Comparison of ENCODE assay signal across 8 cellular contexts in genomic region chr20:46119028-46119546, GRCh38. TPM values are rescaled to one million over a fixed set of nuclear protein-coding genes. Genes with fewer than 3 reads are reported as not detected.
DNase-seq lines count a peak whose midpoint lies in the region; ATAC-seq and TF ChIP-seq lines count a peak whose summit lies in the region.

No MANE protein-coding gene starts in this region.

- no peaks in the 10 kb centered on the region for H3K27me3 Mint-ChIP-seq in activated naive CD4-positive, alpha-beta T cell treated with anti-CD3 and anti-CD28 coated beads, Interleukin-2, amount 50 U/mL, for 24 hours

- ATAC-seq in HG03442 (IDR thresholded peaks at IDR 0.05; ENCODE audit: unreplicated experiment) (peak; percentile 24), upper lobe of left lung (ENCODE audit: low FRiP score in 2 of 2) (peak in 1 of 2 donors; percentile 3)

- TF ChIP-seq POLR2A in upper lobe of left lung (IDR thresholded peaks at IDR 0.05) = no peak

- WGBS in upper lobe of left lung, 2 donors = 29 to 36% methylated on average over 2 of the region's 2 CpGs

- TF ChIP-seq EP300 in upper lobe of left lung (IDR thresholded peaks at IDR 0.05) = no peak

- H3K4me3 ChIP-seq in upper lobe of left lung = peak overlapping the region in 3 of 4 donors; percentile 62 to 70 (median 69)

- peaks cover 31 to 44% (median 38%) of the 10 kb centered on the region in 4 donors for H3K4me1 ChIP-seq in upper lobe of left lung

- H3K4me3 Mint-ChIP-seq in activated naive CD4-positive, alpha-beta T cell treated with anti-CD3 and anti-CD28 coated beads, Interleukin-2, amount 50 U/mL, for 24 hours = peak overlapping the region; percentile 96

- H3K27ac ChIP-seq in upper lobe of left lung = peak overlapping the region; percentile 87 to 92 (median 89)

- H3K27ac Mint-ChIP-seq in activated naive CD4-positive, alpha-beta T cell treated with anti-CD3 and anti-CD28 coated beads, Interleukin-2, amount 50 U/mL, for 24 hours = no peak overlapping the region

- peaks cover 26% of the 10 kb centered on the region for H3K4me1 Mint-ChIP-seq in activated naive CD4-positive, alpha-beta T cell treated with anti-CD3 and anti-CD28 coated beads, Interleukin-2, amount 50 U/mL, for 24 hours

- H3K36me3 Mint-ChIP-seq in activated naive CD4-positive, alpha-beta T cell treated with anti-CD3 and anti-CD28 coated beads, Interleukin-2, amount 50 U/mL, for 24 hours = peaks cover 3% of the 10 kb centered on the region

- H3K9me3 Mint-ChIP-seq in activated naive CD4-positive, alpha-beta T cell treated with anti-CD3 and anti-CD28 coated beads, Interleukin-2, amount 50 U/mL, for 24 hours = no peaks in the 10 kb centered on the region

- no peak for DNase-seq in activated naive CD4-positive, alpha-beta T cell treated with anti-CD3 and anti-CD28 coated beads, Interleukin-2, amount 50 U/mL, for 16 hours
- DNase-seq in glomerular visceral epithelial cell (ENCODE audit: extremely low spot score) (peak; percentile 59), upper lobe of left lung (peak in 1 of 2 donors; percentile 32), NCI-H2196 (lab: John Stamatoyannopoulos, UW; ENCODE audit: unreplicated experiment) (no peak)
- no peak for DNase-seq in activated effector memory CD4-positive, alpha-beta T cell treated with anti-CD3 and anti-CD28 coated beads, Interleukin-2, amount 50 U/mL, for 16 hours
- no peak for DNase-seq in activated CD4-positive, alpha-beta T cell treated with anti-CD3 and anti-CD28 coated beads for 1 hour

- H3K27me3 ChIP-seq in upper lobe of left lung = no peaks in the 10 kb centered on the region

- TF ChIP-seq CTCF in upper lobe of left lung (IDR thresholded peaks at IDR 0.05) = no peak

- H3K36me3 ChIP-seq in upper lobe of left lung = peaks cover 0 to 24% (median 17%) of the 10 kb centered on the region in 4 donors

- no peaks in the 10 kb centered on the region for H3K9me3 ChIP-seq in upper lobe of left lung

RNA-seq across cellular contexts. Expression of gene CD40, which starts 1.0 kb away (rescaled TPM):
- total RNA-seq in upper lobe of left lung = 10 to 100 TPM; 15.7 to 32.5 (median 25.8) TPM

RNA-seq across cellular contexts. Expression of gene NCOA5, which starts 29.3 kb away (rescaled TPM):
- total RNA-seq in upper lobe of left lung = 10 to 100 TPM; 17.1 to 48.2 (median 30.2) TPM
